In genomic region chr2:216448829-216449228, GRCh38 we compare ENCODE assay signal across 11 cellular contexts.
"Had no signal": no experiment of that assay in that cellular context is flagged by ENCODE, and none has a peak within 500 bp of the region (broad histone marks: within the 10 kb centered on the region; RNA-seq: fewer than 3 reads in every experiment).

No MANE protein-coding gene starts in this region.

- H3K27ac ChIP-seq: GM23248 had no signal

- H2AFZ ChIP-seq: GM23248, GM23338 had no signal

- FAIRE-seq: H1, H54 had no signal

- H3K9me3 ChIP-seq: HAP-1 had no signal

- H3K4me3 ChIP-seq: GM23248, GM23338, HAP-1 had no signal

- DNase-seq: GM23248, GOT3, H7, H9, HCEC 1CT, HFFc6 had no signal

- H3K4me2 ChIP-seq: GM23338 had no signal

- H3K9ac ChIP-seq: GM23248 had no signal

- ATAC-seq: GM23338, HCT116 had no signal
